ENCODE assay signal across 10 cellular contexts in genomic region chr1:83499998-83500397, GRCh38.
DNase-seq lines count a peak whose midpoint lies in the region; ATAC-seq and TF ChIP-seq lines count a peak whose summit lies in the region.
"Had no signal": no experiment of that assay in that cellular context is flagged by ENCODE, and none has a peak within 500 bp of the region (broad histone marks: within the 10 kb centered on the region; RNA-seq: fewer than 3 reads in every experiment).

No MANE protein-coding gene starts in this region.

- DNase-seq in activated naive CD4-positive, alpha-beta T cell treated with anti-CD3 and anti-CD28 coated beads, Interleukin-2, amount 50 U/mL, for 72 hours (ENCODE audit: low spot score in 2 of 2), result no peak
- no peak for DNase-seq in activated naive CD4-positive, alpha-beta T cell treated with anti-CD3 and anti-CD28 coated beads for 36 hours
- DNase-seq in SW 1271 (lab: John Stamatoyannopoulos, UW), result no peak
- DNase-seq in glomerular visceral epithelial cell (ENCODE audit: extremely low spot score), result no peak
- no peak for DNase-seq in HuH-7.5 (ENCODE audit: low spot score)
- DNase-seq in esophagus squamous epithelium (lab: John Stamatoyannopoulos, UW), result no peak
- DNase-seq: heart right ventricle had no signal

- intact Hi-C loops in activated naive CD4-positive, alpha-beta T cell treated with anti-CD3 and anti-CD28 coated beads for 36 hours (cut with micrococcal nuclease), result loop anchor here (5.0 to 10.0 kb wide), 6 partner anchors 132 to 1775 kb away; partner anchors contain the start of genes BCL10 and PRKACB
- intact Hi-C loops in esophagus squamous epithelium (cut with DNase I), result no loop called here

- no peaks in the 10 kb centered on the region for H3K9me3 ChIP-seq in esophagus squamous epithelium
- H3K9me3 ChIP-seq: heart right ventricle had no signal

- peak in 1 of 2 donors; percentile 63 for ATAC-seq in activated naive CD4-positive, alpha-beta T cell treated with anti-CD3 and anti-CD28 coated beads, Interleukin-2, amount 50 U/mL, for 72 hours
- peak; percentile 55 for ATAC-seq in HG02623 (IDR thresholded peaks at IDR 0.05; ENCODE audit: unreplicated experiment)
- peak; percentile 51 for ATAC-seq in HG03442 (IDR thresholded peaks at IDR 0.05; ENCODE audit: unreplicated experiment)
- ATAC-seq: heart right ventricle had no signal

- H3K4me1 Mint-ChIP-seq in activated naive CD4-positive, alpha-beta T cell treated with anti-CD3 and anti-CD28 coated beads for 36 hours (ENCODE audit: low read depth), result peaks cover 28% of the 10 kb centered on the region

- peak overlapping the region; percentile 38 to 74 for H3K27ac Mint-ChIP-seq in activated naive CD4-positive, alpha-beta T cell treated with anti-CD3 and anti-CD28 coated beads, Interleukin-2, amount 50 U/mL, for 72 hours
- no peak overlapping the region for H3K27ac Mint-ChIP-seq in activated naive CD4-positive, alpha-beta T cell treated with anti-CD3 and anti-CD28 coated beads for 36 hours

- H3K27me3 ChIP-seq in esophagus squamous epithelium, result no peaks in the 10 kb centered on the region
- H3K27me3 ChIP-seq: heart right ventricle had no signal

- H3K36me3 Mint-ChIP-seq in activated naive CD4-positive, alpha-beta T cell treated with anti-CD3 and anti-CD28 coated beads, Interleukin-2, amount 50 U/mL, for 72 hours, result peaks cover 22 to 48% of the 10 kb centered on the region in 2 donors
- H3K36me3 Mint-ChIP-seq in activated naive CD4-positive, alpha-beta T cell treated with anti-CD3 and anti-CD28 coated beads for 36 hours (ENCODE audit: low read depth), result peaks cover 3% of the 10 kb centered on the region

- WGBS in esophagus squamous epithelium, 2 donors, result 63 to 79% methylated on average over 3 of the region's 3 CpGs

- no peaks in the 10 kb centered on the region for H3K4me1 ChIP-seq in esophagus squamous epithelium

- H3K9me3 Mint-ChIP-seq in activated naive CD4-positive, alpha-beta T cell treated with anti-CD3 and anti-CD28 coated beads, Interleukin-2, amount 50 U/mL, for 72 hours, result peaks cover 28 to 37% of the 10 kb centered on the region in 2 donors
- H3K9me3 Mint-ChIP-seq in activated naive CD4-positive, alpha-beta T cell treated with anti-CD3 and anti-CD28 coated beads for 36 hours, result peaks cover 3% of the 10 kb centered on the region

- no peaks in the 10 kb centered on the region for H3K36me3 ChIP-seq in esophagus squamous epithelium
- H3K36me3 ChIP-seq: heart right ventricle had no signal

- TF ChIP-seq CTCF in esophagus squamous epithelium (IDR thresholded peaks at IDR 0.05), result no peak

- no peaks in the 10 kb centered on the region for H3K27me3 Mint-ChIP-seq in activated naive CD4-positive, alpha-beta T cell treated with anti-CD3 and anti-CD28 coated beads for 36 hours (ENCODE audit: low read depth)

- H3K4me3 ChIP-seq in esophagus squamous epithelium, result no peak overlapping the region
- H3K4me3 ChIP-seq: heart right ventricle, skin epidermis had no signal

- no peak overlapping the region for H3K4me3 Mint-ChIP-seq in activated naive CD4-positive, alpha-beta T cell treated with anti-CD3 and anti-CD28 coated beads for 36 hours

- CTCF ChIA-PET in activated naive CD4-positive, alpha-beta T cell treated with anti-CD3 and anti-CD28 coated beads for 36 hours (lab: Charles Lee), result no interaction called here

- TF ChIP-seq POLR2A in esophagus squamous epithelium (IDR thresholded peaks at IDR 0.05), result no peak

- H3K27ac ChIP-seq in esophagus squamous epithelium, result no peak overlapping the region
- H3K27ac ChIP-seq: heart right ventricle, skin epidermis had no signal
